ENCODE assay signal across 21 cellular contexts in the genomic region with DNA sequence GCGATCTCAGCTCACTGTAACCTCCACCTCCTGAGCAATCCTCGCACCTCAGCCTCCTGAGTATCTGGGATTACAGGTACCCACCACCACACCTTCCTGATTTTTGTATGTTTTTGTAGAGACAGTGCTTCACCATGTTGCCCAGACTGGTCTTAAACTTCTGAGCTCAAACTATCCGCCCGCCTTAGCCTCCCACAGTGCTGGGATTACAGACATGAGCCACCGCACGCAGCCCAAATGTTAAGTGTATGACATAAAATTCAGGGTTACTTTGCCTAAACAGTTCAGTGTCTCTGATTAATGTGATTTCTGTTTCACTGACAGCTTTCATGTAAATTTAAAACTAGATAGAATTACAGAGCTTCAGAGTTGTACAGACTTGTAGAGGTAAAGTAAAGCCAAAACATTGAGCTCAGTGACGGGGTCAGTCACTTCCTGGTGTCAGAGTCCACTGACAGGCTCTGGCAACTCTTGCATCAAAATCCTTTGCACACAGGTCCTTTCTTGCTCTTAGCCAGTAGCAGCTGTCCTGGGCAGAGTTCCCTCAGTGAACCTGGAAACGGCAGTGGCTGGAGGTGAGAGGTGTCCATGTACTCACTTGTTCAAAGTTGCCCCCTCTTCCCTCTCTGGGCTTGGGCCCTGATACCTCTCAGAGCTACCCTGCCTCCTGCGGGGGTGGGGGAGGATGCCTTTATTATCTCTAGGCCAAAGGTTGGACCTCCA.
"Had no signal": no experiment of that assay in that cellular context is flagged by ENCODE, and none has a peak within 500 bp of the region (broad histone marks: within the 10 kb centered on the region; RNA-seq: fewer than 3 reads in every experiment).

No MANE protein-coding gene starts in this region.

- H3K27ac ChIP-seq: heart left ventricle, left lung, right atrium auricular region, spleen had no signal

- ATAC-seq: activated CD8-positive, alpha-beta memory T cell treated with anti-CD3 and anti-CD28 coated beads, Interleukin-2, amount 10 ng/mL, durations not matched to agents 7 days and 5 days; activated CD8-positive, alpha-beta T cell treated with anti-CD3 and anti-CD28 coated beads for 36 hours; activated naive CD4-positive, alpha-beta T cell treated with anti-CD3 and anti-CD28 coated beads, Interleukin-2, amount 50 U/mL, for 72 hours; activated T-cell treated with anti-CD3 and anti-CD28 coated beads, Interleukin-2, amount 50 U/mL, for 72 hours; heart left ventricle; left lung; natural killer cell had no signal

- H3K36me3 Mint-ChIP-seq: natural killer cell had no signal

- H3K9me3 ChIP-seq: left lung, right atrium auricular region had no signal

- DNase-seq: activated CD4-positive, alpha-beta T cell treated with anti-CD3 and anti-CD28 coated beads for 1 hour; activated CD4-positive, alpha-beta T cell treated with anti-CD3 and anti-CD28 coated beads, Interleukin-2, amount 50 U/mL, for 1 hour; activated CD8-positive, alpha-beta memory T cell treated with anti-CD3 and anti-CD28 coated beads, Interleukin-2, amount 10 ng/mL, durations not matched to agents 7 days and 5 days; activated CD8-positive, alpha-beta T cell treated with anti-CD3 and anti-CD28 coated beads for 36 hours; activated naive CD4-positive, alpha-beta T cell; activated T-cell treated with anti-CD3 and anti-CD28 coated beads, Interleukin-2, amount 50 U/mL, for 72 hours; effector CD8-positive, alpha-beta T cell; erythroblast; foreskin fibroblast; heart left ventricle; kidney glomerular epithelial cell; left lung; mesendoderm; natural killer cell; spleen; stimulated activated naive CD4-positive, alpha-beta T cell treated with Interleukin-2 at 50 U/mL for 16 hours; T-helper 2 cell; trophoblast cell had no signal

- H3K27me3 ChIP-seq: heart left ventricle, left lung, right atrium auricular region, spleen had no signal

- H3K9me3 Mint-ChIP-seq: natural killer cell had no signal

- H3K4me1 Mint-ChIP-seq: activated CD8-positive, alpha-beta memory T cell treated with anti-CD3 and anti-CD28 coated beads, Interleukin-2, amount 10 ng/mL, durations not matched to agents 7 days and 5 days had no signal

- H3K4me3 Mint-ChIP-seq: activated CD8-positive, alpha-beta memory T cell treated with anti-CD3 and anti-CD28 coated beads, Interleukin-2, amount 10 ng/mL, durations not matched to agents 7 days and 5 days; activated CD8-positive, alpha-beta T cell treated with anti-CD3 and anti-CD28 coated beads for 36 hours; activated T-cell treated with anti-CD3 and anti-CD28 coated beads, Interleukin-2, amount 50 U/mL, for 72 hours; natural killer cell had no signal

- H3K36me3 ChIP-seq: heart left ventricle, right atrium auricular region had no signal

- H3K27ac Mint-ChIP-seq: activated CD8-positive, alpha-beta memory T cell treated with anti-CD3 and anti-CD28 coated beads, Interleukin-2, amount 10 ng/mL, durations not matched to agents 7 days and 5 days; activated CD8-positive, alpha-beta T cell treated with anti-CD3 and anti-CD28 coated beads for 36 hours; activated naive CD4-positive, alpha-beta T cell treated with anti-CD3 and anti-CD28 coated beads, Interleukin-2, amount 50 U/mL, for 72 hours; activated T-cell treated with anti-CD3 and anti-CD28 coated beads, Interleukin-2, amount 50 U/mL, for 72 hours; natural killer cell had no signal

- H3K4me1 ChIP-seq: left lung, right atrium auricular region had no signal

- H3K27me3 Mint-ChIP-seq: activated CD8-positive, alpha-beta memory T cell treated with anti-CD3 and anti-CD28 coated beads, Interleukin-2, amount 10 ng/mL, durations not matched to agents 7 days and 5 days; activated CD8-positive, alpha-beta T cell treated with anti-CD3 and anti-CD28 coated beads for 36 hours had no signal

- H3K4me3 ChIP-seq: heart left ventricle, left lung, lung, right atrium auricular region, spleen had no signal
